ENCODE assay signal across 12 cellular contexts in the genomic region with DNA sequence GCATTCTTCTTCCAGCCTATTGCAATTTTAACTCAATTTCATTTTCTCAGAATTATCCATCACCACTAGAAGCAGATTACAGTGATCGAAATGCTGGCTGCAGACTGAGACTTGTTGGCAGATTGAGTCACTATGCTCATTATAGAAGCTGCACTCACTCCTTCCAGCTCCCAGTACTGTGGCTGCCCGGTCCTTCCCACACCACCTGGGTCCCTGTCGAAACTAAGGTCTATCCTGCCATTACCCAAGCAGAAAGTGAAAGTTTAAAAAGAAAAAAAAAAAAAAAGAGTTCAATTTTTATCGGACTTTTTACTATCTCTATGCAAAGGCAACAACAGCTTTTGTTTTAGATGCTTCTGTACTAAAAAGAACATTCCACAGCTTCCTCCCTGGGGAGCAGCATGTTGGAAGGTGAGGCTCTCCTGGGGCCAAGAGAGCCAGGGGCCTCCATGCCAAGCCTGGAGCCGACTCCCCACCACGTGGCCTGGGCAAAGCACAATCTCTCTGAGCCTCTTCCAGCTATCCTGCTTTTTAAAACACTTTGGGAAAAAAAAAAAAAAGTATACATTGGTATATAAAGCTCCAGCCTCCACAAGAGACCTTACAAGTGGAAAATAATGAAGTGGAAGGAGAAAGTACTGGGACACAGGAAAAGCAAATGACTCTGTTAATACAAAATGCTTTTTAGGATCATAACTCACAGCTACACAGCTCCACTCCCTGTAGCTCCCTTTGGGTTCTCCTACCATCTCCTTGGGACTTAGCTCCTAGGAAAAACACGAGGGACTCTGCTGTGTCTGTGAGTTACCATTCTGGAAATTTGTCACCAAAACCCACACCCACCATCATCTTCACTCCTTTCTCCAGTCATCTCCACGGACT.
DNase-seq lines count a peak whose midpoint lies in the region; ATAC-seq, FAIRE-seq and TF ChIP-seq lines count a peak whose summit lies in the region.
"Had no signal": no experiment of that assay in that cellular context is flagged by ENCODE, and none has a peak within 500 bp of the region (broad histone marks: within the 10 kb centered on the region; RNA-seq: fewer than 3 reads in every experiment).

No MANE protein-coding gene starts in this region.

- H3K79me2 ChIP-seq in HepG2 (ENCODE audit: insufficient read depth, low read length) (no peaks in the 10 kb centered on the region), neural progenitor cell (ENCODE audit: low read depth) (no peaks in the 10 kb centered on the region)

- POLR2A ChIA-PET in HepG2 (lab: Yijun Ruan, JAX) = no interaction called here
- POLR2A ChIA-PET in Caco-2 (lab: Charles Lee) = no interaction called here

- DNase-seq in HepG2 (ENCODE audit: low spot score) (no peak), right lobe of liver (no peak), esophagus muscularis mucosa (ENCODE audit: extremely low spot score) (peak; percentile 86), neural progenitor cell (ENCODE audit: low spot score) (no peak), aorta (no peak), Caco-2 (no peak)
- DNase-seq: 8988T; activated T-cell treated with anti-CD3 and anti-CD28 coated beads, Interleukin-2, amount 50 U/mL, for 1 hour; H9; NCI-H1092 treated with DMSO at 0.1 percent for 48 hours had no signal

- 96% methylated on average over 8 of the region's 8 CpGs for WGBS in HepG2 (ENCODE audit: low lambda C conversion rate)
- WGBS in right lobe of liver (ENCODE audit: insufficient coverage, low coverage, low lambda C conversion rate, missing lambda C conversion rate) = 63% methylated on average over 6 of the region's 8 CpGs
- whole genome bisulfite sequencing in esophagus muscularis mucosa = 23% methylated on average over 8 of the region's 8 CpGs
- WGBS in aorta, 2 donors = 5 to 6% methylated on average over 8 of the region's 8 CpGs

- ATAC-seq in HepG2 = no peak
- ATAC-seq in right lobe of liver = no peak
- ATAC-seq in aorta (ENCODE audit: low FRiP score) = peak; percentile 83
- ATAC-seq in GM21786 (IDR thresholded peaks at IDR 0.05; ENCODE audit: unreplicated experiment) = no peak
- ATAC-seq in HG02623 (IDR thresholded peaks at IDR 0.05; ENCODE audit: unreplicated experiment) = no peak

- H3K4me3 ChIP-seq in HepG2 (replicated peaks in 1 of 3; ENCODE audit: insufficient read depth in 1 of 3, low read depth in 2 of 3, low read length in 3 of 3) (no peak overlapping the region), right lobe of liver (no peak overlapping the region), esophagus muscularis mucosa (peak overlapping the region in 2 of 4 donors; percentile 6 to 29), neural progenitor cell (no peak overlapping the region), aorta (ENCODE audit: low read length in 2 of 2) (no peak overlapping the region), Caco-2 (ENCODE audit: low read depth, low read length) (no peak overlapping the region)

- H3K4me1 Mint-ChIP-seq in neural progenitor cell (peaks cover 22% of the 10 kb centered on the region), Caco-2 (ENCODE audit: low read depth, unreplicated experiment) (no peaks in the 10 kb centered on the region)

- H3K9ac ChIP-seq in HepG2 (ENCODE audit: insufficient read depth, low read depth, low read length) = no peak overlapping the region
- H3K9ac ChIP-seq in neural progenitor cell = no peak overlapping the region

- H3K27me3 ChIP-seq in HepG2 (ENCODE audit: control insufficient read depth in 1 of 2, insufficient read depth in 2 of 2, low read length in 2 of 2) (no peaks in the 10 kb centered on the region), right lobe of liver (no peaks in the 10 kb centered on the region), esophagus muscularis mucosa (no peaks in the 10 kb centered on the region), neural progenitor cell (no peaks in the 10 kb centered on the region), aorta (ENCODE audit: control insufficient read depth in 1 of 2, insufficient read depth in 2 of 2, low read length in 1 of 2) (no peaks in the 10 kb centered on the region), Caco-2 (replicated peaks; ENCODE audit: control insufficient read depth, insufficient read depth, low read length) (no peaks in the 10 kb centered on the region)

- no peaks in the 10 kb centered on the region for H3F3A ChIP-seq in neural progenitor cell (ENCODE audit: low read depth)

- no peak for FAIRE-seq in HepG2 (lab: Jason Lieb, UNC)

- H3K9me3 Mint-ChIP-seq in neural progenitor cell (no peaks in the 10 kb centered on the region), Caco-2 (ENCODE audit: unreplicated experiment) (no peaks in the 10 kb centered on the region)
- H3K9me3 Mint-ChIP-seq: H9 had no signal

- CTCF ChIA-PET in HepG2 (lab: Yijun Ruan, JAX; ENCODE audit: low intra/inter-chr PET ratio, low total read pairs) = no interaction called here
- CTCF ChIA-PET in Caco-2 (lab: Charles Lee) = no interaction called here

- TF ChIP-seq RAD21 in HepG2 (CRISPR knock-in tag; IDR thresholded peaks at IDR 0.05) = no peak

- peaks cover 52 to 93% of the 10 kb centered on the region in 2 experiments for H3K36me3 ChIP-seq in HepG2 (replicated peaks in 1 of 2; ENCODE audit: control insufficient read depth in 1 of 2, insufficient read depth in 2 of 2, low read length in 2 of 2)
- peaks cover 5 to 53% (median 27%) of the 10 kb centered on the region in 4 donors for H3K36me3 ChIP-seq in right lobe of liver
- H3K36me3 ChIP-seq in esophagus muscularis mucosa = peaks cover 23 to 68% (median 53%) of the 10 kb centered on the region in 4 donors
- no peaks in the 10 kb centered on the region for H3K36me3 ChIP-seq in neural progenitor cell
- H3K36me3 ChIP-seq in aorta (ENCODE audit: control insufficient read depth in 1 of 2, insufficient read depth in 2 of 2, low read length in 1 of 2) = peaks cover 0 to 7% of the 10 kb centered on the region in 2 donors
- H3K36me3 ChIP-seq in Caco-2 (ENCODE audit: control insufficient read depth, insufficient read depth, low read length) = no peaks in the 10 kb centered on the region; the same call in 1 of the 2 replicates

- peaks cover 30% of the 10 kb centered on the region for H3K36me3 Mint-ChIP-seq in neural progenitor cell
- H3K36me3 Mint-ChIP-seq in Caco-2 (ENCODE audit: insufficient read depth, unreplicated experiment) = peaks cover 18% of the 10 kb centered on the region

- H3K4me1 ChIP-seq in HepG2 (ENCODE audit: insufficient read depth, low read length) = no peaks in the 10 kb centered on the region
- H3K4me1 ChIP-seq in right lobe of liver = no peaks in the 10 kb centered on the region
- peaks cover 24 to 48% (median 36%) of the 10 kb centered on the region in 4 donors for H3K4me1 ChIP-seq in esophagus muscularis mucosa
- H3K4me1 ChIP-seq in neural progenitor cell = no peaks in the 10 kb centered on the region
- H3K4me1 ChIP-seq in aorta (ENCODE audit: control insufficient read depth in 1 of 2, insufficient read depth in 2 of 2, low read length in 2 of 2) = peaks cover 0 to 2% of the 10 kb centered on the region in 2 donors
- H3K4me1 ChIP-seq in Caco-2 = no peaks in the 10 kb centered on the region

- intact Hi-C loops in HepG2 (cut with micrococcal nuclease; ENCODE audit: unreplicated experiment) = no loop called here
- intact Hi-C loops in right lobe of liver (cut with DNase I) = no loop called here
- intact Hi-C loops in esophagus muscularis mucosa (cut with DNase I) = loop anchor here (2.0 kb wide), 1 partner anchor 77 kb away; the partner anchor contains the start of gene USP31
- intact Hi-C loops in aorta (cut with DNase I) = loop anchor here (1.0 to 5.0 kb wide), 3 partner anchors 33 to 78 kb away; partner anchors contain the start of gene USP31 (in 2 of the 2)
- intact Hi-C loops in Caco-2 (cut with micrococcal nuclease; ENCODE audit: unreplicated experiment) = no loop called here

- no peak overlapping the region for H3K4me3 Mint-ChIP-seq in neural progenitor cell
- no peak overlapping the region for H3K4me3 Mint-ChIP-seq in Caco-2 (ENCODE audit: unreplicated experiment)
- H3K4me3 Mint-ChIP-seq: H9 had no signal

- TF ChIP-seq POLR2A in HepG2 (IDR thresholded peaks at IDR 0.05; ENCODE audit: insufficient read depth in 1 of 2, low read depth in 2 of 2, low read length in 2 of 2) = no peak
- no peak for TF ChIP-seq POLR2A in right lobe of liver (IDR thresholded peaks at IDR 0.05)
- no peak for TF ChIP-seq POLR2A in esophagus muscularis mucosa (IDR thresholded peaks at IDR 0.05; ENCODE audit: low read depth)

- H3K9me3 ChIP-seq in HepG2 (ENCODE audit: low read length) (no peaks in the 10 kb centered on the region), right lobe of liver (no peaks in the 10 kb centered on the region), esophagus muscularis mucosa (no peaks in the 10 kb centered on the region), neural progenitor cell (ENCODE audit: low read depth) (no peaks in the 10 kb centered on the region), aorta (ENCODE audit: control insufficient read depth, low read length) (no peaks in the 10 kb centered on the region), Caco-2 (no peaks in the 10 kb centered on the region)

- TF ChIP-seq EP300 in HepG2 (IDR thresholded peaks at IDR 0.05; ENCODE audit: low read depth in 2 of 2, low read length in 2 of 2) (no peak), HepG2 (CRISPR knock-in tag; IDR thresholded peaks at IDR 0.05; ENCODE audit: borderline replicate concordance) (no peak), esophagus muscularis mucosa (IDR thresholded peaks at IDR 0.05) (no peak)

- no peak overlapping the region for H2AFZ ChIP-seq in HepG2 (ENCODE audit: low read length)
- H2AFZ ChIP-seq in neural progenitor cell (replicated peaks) = no peak overlapping the region

- H3K27me3 Mint-ChIP-seq in neural progenitor cell (ENCODE audit: insufficient read depth, low read depth) = peaks cover 3% of the 10 kb centered on the region
- no peaks in the 10 kb centered on the region for H3K27me3 Mint-ChIP-seq in Caco-2 (ENCODE audit: insufficient read depth, unreplicated experiment)

- no TSS peak for BruUV-seq in HepG2 (replicated peaks; lab: Mats Ljungman, UMichigan)
- no TSS peak for BruUV-seq in Caco-2 (replicated peaks; lab: Mats Ljungman, UMichigan)

- in situ Hi-C loops in HepG2 (cut with HindIII; ENCODE audit: extremely low pct_ligation_motif_present, low pct_unique_long_range_greater_than_20kb) = no loop called here

- H4K20me1 ChIP-seq in HepG2 (ENCODE audit: insufficient read depth, low read length) (no peaks in the 10 kb centered on the region; the same call in 1 of the 2 replicates), neural progenitor cell (ENCODE audit: low read depth) (peaks cover 5% of the 10 kb centered on the region)

- H3K4me2 ChIP-seq in HepG2 (ENCODE audit: low read depth, low read length) (no peak overlapping the region), neural progenitor cell (no peak overlapping the region)

- TF ChIP-seq CTCF in HepG2 (CRISPR knock-in tag; IDR thresholded peaks at IDR 0.05) (no peak), right lobe of liver (IDR thresholded peaks at IDR 0.05) (no peak), esophagus muscularis mucosa (IDR thresholded peaks at IDR 0.05) (no peak), neural progenitor cell (IDR thresholded peaks at IDR 0.05) (no peak), Caco-2 (IDR thresholded peaks at IDR 0.05; ENCODE audit: insufficient read depth in 1 of 2, low read depth in 1 of 2, low read length in 1 of 2, severe bottlenecking in 1 of 2, unreplicated experiment in 1 of 2) (no peak)

- H3K27ac ChIP-seq in HepG2 (ENCODE audit: extremely low read length, insufficient read depth, low read length) = no peak overlapping the region
- H3K27ac ChIP-seq in right lobe of liver = no peak overlapping the region
- H3K27ac ChIP-seq in esophagus muscularis mucosa (replicated peaks in 1 of 4) = peak overlapping the region; percentile 72 to 80 (median 76)
- H3K27ac ChIP-seq in neural progenitor cell = no peak overlapping the region
- peak overlapping the region; percentile 6 to 81 for H3K27ac ChIP-seq in aorta (ENCODE audit: low read depth in 1 of 2, low read length in 2 of 2)

- peak overlapping the region; percentile 17 for H3K27ac Mint-ChIP-seq in neural progenitor cell
- no peak overlapping the region for H3K27ac Mint-ChIP-seq in Caco-2 (ENCODE audit: unreplicated experiment)

Comparison
In these comparisons a context has a peak if more than half of its experiments do, and no peak if none do; other contexts are left out.
1. H3K27ac ChIP-seq: peak in esophagus muscularis mucosa (4 of 4) and aorta (2 of 2); none in HepG2 (single experiment), right lobe of liver (0 of 3) and neural progenitor cell (single experiment).
2. intact Hi-C loops: an anchor here in esophagus muscularis mucosa (2.0 kb wide) and aorta (1.0 to 5.0 kb wide); none called in HepG2, right lobe of liver and Caco-2.